ENCODE assay signal across 15 cellular contexts in the genomic region with DNA sequence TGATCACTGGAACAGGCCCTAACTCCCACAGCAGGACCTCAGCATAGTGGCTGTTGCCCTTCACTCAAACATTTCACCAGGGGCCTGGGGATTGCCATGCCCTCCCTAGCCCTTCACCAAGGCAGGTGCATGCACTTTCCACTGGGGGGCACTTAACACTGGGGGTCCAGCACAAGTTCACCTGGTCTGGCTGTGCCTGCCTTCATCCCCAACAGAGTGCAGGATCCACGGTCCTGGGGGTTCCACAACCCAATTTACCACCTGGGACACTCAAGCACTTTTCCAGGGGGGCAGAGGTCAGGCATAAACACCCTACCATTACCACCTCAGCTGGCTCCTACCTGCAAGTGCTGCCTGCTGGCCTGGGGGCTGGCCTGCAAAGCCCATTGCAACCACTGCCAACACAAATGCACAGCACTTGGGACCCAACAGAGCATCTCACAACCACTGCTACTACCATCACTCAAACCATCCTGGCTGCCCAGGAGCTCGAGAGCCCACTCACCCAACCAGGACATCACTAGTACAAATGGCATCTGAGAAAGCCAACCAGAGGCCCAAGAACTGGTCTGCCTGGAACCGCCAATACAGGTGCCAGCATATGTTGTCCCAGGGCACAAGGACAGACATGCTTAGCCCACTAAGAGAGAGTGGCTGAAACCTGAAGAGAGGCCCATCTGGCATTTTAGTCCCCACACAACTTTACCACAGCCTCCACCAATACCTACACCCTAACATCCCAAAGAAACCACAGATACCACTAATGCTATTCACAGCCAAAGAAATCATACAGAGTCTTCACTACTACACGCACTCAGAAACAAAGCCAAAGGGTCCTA. TPM values are rescaled to one million over a fixed set of nuclear protein-coding genes. Genes with fewer than 3 reads are reported as not detected.
"Had no signal": no experiment of that assay in that cellular context is flagged by ENCODE, and none has a peak within 500 bp of the region (broad histone marks: within the 10 kb centered on the region; RNA-seq: fewer than 3 reads in every experiment).

No MANE protein-coding gene starts in this region.

- H3K27ac ChIP-seq: dorsolateral prefrontal cortex, gastroesophageal sphincter, ovary had no signal

- H3K4me3 Mint-ChIP-seq: naive thymus-derived CD8-positive, alpha-beta T cell had no signal

- H3K36me3 ChIP-seq: gastroesophageal sphincter, ovary had no signal

- H3K4me3 ChIP-seq: dorsolateral prefrontal cortex, gastroesophageal sphincter, ovary, smooth muscle cell had no signal

- DNase-seq: cortex of kidney; dorsolateral prefrontal cortex; effector CD8-positive, alpha-beta T cell; kidney; left colon; mesendoderm; naive thymus-derived CD8-positive, alpha-beta T cell; ovary; right cardiac atrium; stimulated activated CD4-positive, alpha-beta T cell treated with anti-CD3 and anti-CD28 coated beads, Interleukin-2, amount 100 ng/mL, for 48 hours; stimulated activated naive CD4-positive, alpha-beta T cell treated with Interleukin-2 at 50 U/mL for 16 hours; trophoblast cell had no signal

- H3K4me1 Mint-ChIP-seq: naive thymus-derived CD8-positive, alpha-beta T cell had no signal

- H3K4me1 ChIP-seq: gastroesophageal sphincter had no signal

- H3K27me3 ChIP-seq: dorsolateral prefrontal cortex, gastroesophageal sphincter, ovary had no signal

- ATAC-seq: esophagus mucosa; gastroesophageal sphincter; left colon; naive thymus-derived CD8-positive, alpha-beta T cell; right cardiac atrium had no signal

- H3K4me2 ChIP-seq: smooth muscle cell had no signal

RNA-seq across cellular contexts. Expression of gene NAT8L, which starts 43.1 kb away (rescaled TPM):
- total RNA-seq: smooth muscle cell had no signal
- polyA plus RNA-seq: naive thymus-derived CD8-positive, alpha-beta T cell; smooth muscle cell had no signal
